In genomic region chr2:28658369-28658768, GRCh38 we compare ENCODE assay signal across 14 cellular contexts.
DNase-seq lines count a peak whose midpoint lies in the region; ATAC-seq, FAIRE-seq and TF ChIP-seq lines count a peak whose summit lies in the region.
"Had no signal": no experiment of that assay in that cellular context is flagged by ENCODE, and none has a peak within 500 bp of the region (broad histone marks: within the 10 kb centered on the region; RNA-seq: fewer than 3 reads in every experiment).

No MANE protein-coding gene starts in this region.

- H3K9ac ChIP-seq in endothelial cell of umbilical vein (replicated peaks; ENCODE audit: extremely low read depth, insufficient read depth, low read length): no peak overlapping the region
- no peak overlapping the region for H3K9ac ChIP-seq in neural progenitor cell

- no peaks in the 10 kb centered on the region for H3K36me3 ChIP-seq in endothelial cell of umbilical vein (ENCODE audit: control insufficient read depth in 2 of 2, extremely low read depth in 1 of 2, insufficient read depth in 2 of 2, low read length in 2 of 2)
- H3K36me3 ChIP-seq in neural progenitor cell: no peaks in the 10 kb centered on the region

- H3K9me3 ChIP-seq in endothelial cell of umbilical vein (replicated peaks; ENCODE audit: control insufficient read depth, insufficient read depth, low read length) (no peaks in the 10 kb centered on the region), neural progenitor cell (ENCODE audit: low read depth) (no peaks in the 10 kb centered on the region)

- H3K27ac ChIP-seq in endothelial cell of umbilical vein (ENCODE audit: insufficient read depth, low read depth, low read length) (no peak overlapping the region), neural progenitor cell (no peak overlapping the region)
- H3K27ac ChIP-seq: C4-2B had no signal

- dilution Hi-C loops in endothelial cell of umbilical vein (cut with MboI; ENCODE audit: extremely low pct_ligation_motif_present, low sequenced_read_pairs): no loop called here

- no peaks in the 10 kb centered on the region for H4K20me1 ChIP-seq in endothelial cell of umbilical vein (replicated peaks; ENCODE audit: control insufficient read depth, extremely low read depth, insufficient read depth, low read length)
- H4K20me1 ChIP-seq in neural progenitor cell (ENCODE audit: low read depth): no peaks in the 10 kb centered on the region

- H3K4me3 Mint-ChIP-seq in Calu3 (ENCODE audit: low read depth, unreplicated experiment): no peak overlapping the region
- H3K4me3 Mint-ChIP-seq in neural progenitor cell: no peak overlapping the region
- H3K4me3 Mint-ChIP-seq in activated CD4-positive, alpha-beta memory T cell treated with anti-CD3 and anti-CD28 coated beads for 36 hours: no peak overlapping the region
- H3K4me3 Mint-ChIP-seq: activated naive CD4-positive, alpha-beta T cell treated with anti-CD3 and anti-CD28 coated beads, Interleukin-2, amount 50 U/mL, for 24 hours had no signal

- H3K4me2 ChIP-seq in endothelial cell of umbilical vein (ENCODE audit: insufficient read depth, low read length): no peak overlapping the region
- no peak overlapping the region for H3K4me2 ChIP-seq in neural progenitor cell

- peaks cover 24% of the 10 kb centered on the region for H3K4me1 ChIP-seq in endothelial cell of umbilical vein (ENCODE audit: control insufficient read depth, extremely low read depth, insufficient read depth, low read length)
- no peaks in the 10 kb centered on the region for H3K4me1 ChIP-seq in neural progenitor cell

- BruUV-seq in Calu3 (replicated peaks; lab: Mats Ljungman, UMichigan) (no TSS peak), endothelial cell of umbilical vein (replicated peaks; lab: Mats Ljungman, UMichigan) (no TSS peak)

- intact Hi-C loops in Calu3 (cut with micrococcal nuclease; ENCODE audit: unreplicated experiment): no loop called here
- intact Hi-C loops in endothelial cell of umbilical vein (cut with micrococcal nuclease): no loop called here
- intact Hi-C loops in activated CD4-positive, alpha-beta memory T cell treated with anti-CD3 and anti-CD28 coated beads for 36 hours (cut with micrococcal nuclease): no loop called here

- H3K4me3 ChIP-seq in endothelial cell of umbilical vein (replicated peaks in 1 of 3; ENCODE audit: insufficient read depth in 1 of 3, low read depth in 1 of 3, low read length in 3 of 3) (no peak overlapping the region), neural progenitor cell (no peak overlapping the region)

- POLR2A ChIA-PET in endothelial cell of umbilical vein (lab: Charles Lee): no interaction called here
- POLR2A ChIA-PET in activated CD4-positive, alpha-beta memory T cell treated with anti-CD3 and anti-CD28 coated beads for 36 hours (lab: Charles Lee): no interaction called here

- H3K27ac Mint-ChIP-seq in Calu3 (ENCODE audit: unreplicated experiment) (peak overlapping the region; percentile 56), neural progenitor cell (no peak overlapping the region)
- H3K27ac Mint-ChIP-seq in activated CD4-positive, alpha-beta memory T cell treated with anti-CD3 and anti-CD28 coated beads for 36 hours: no peak overlapping the region
- H3K27ac Mint-ChIP-seq: activated naive CD4-positive, alpha-beta T cell treated with anti-CD3 and anti-CD28 coated beads, Interleukin-2, amount 50 U/mL, for 24 hours had no signal

- H3K9me3 Mint-ChIP-seq in Calu3 (ENCODE audit: low read depth, unreplicated experiment): peaks cover 2% of the 10 kb centered on the region
- H3K9me3 Mint-ChIP-seq in neural progenitor cell: no peaks in the 10 kb centered on the region
- peaks cover 2% of the 10 kb centered on the region for H3K9me3 Mint-ChIP-seq in activated CD4-positive, alpha-beta memory T cell treated with anti-CD3 and anti-CD28 coated beads for 36 hours
- H3K9me3 Mint-ChIP-seq: activated naive CD4-positive, alpha-beta T cell treated with anti-CD3 and anti-CD28 coated beads, Interleukin-2, amount 50 U/mL, for 24 hours had no signal

- H3K27me3 ChIP-seq in endothelial cell of umbilical vein (ENCODE audit: control insufficient read depth in 2 of 2, insufficient read depth in 2 of 2, low read length in 2 of 2) (no peaks in the 10 kb centered on the region), neural progenitor cell (no peaks in the 10 kb centered on the region)

- H3K27me3 Mint-ChIP-seq in Calu3 (ENCODE audit: unreplicated experiment) (no peaks in the 10 kb centered on the region), neural progenitor cell (ENCODE audit: insufficient read depth, low read depth) (peaks cover 16% of the 10 kb centered on the region)
- H3K27me3 Mint-ChIP-seq in activated CD4-positive, alpha-beta memory T cell treated with anti-CD3 and anti-CD28 coated beads for 36 hours: no peaks in the 10 kb centered on the region
- H3K27me3 Mint-ChIP-seq: activated naive CD4-positive, alpha-beta T cell treated with anti-CD3 and anti-CD28 coated beads, Interleukin-2, amount 50 U/mL, for 24 hours had no signal

- H3K79me2 ChIP-seq in endothelial cell of umbilical vein (ENCODE audit: control insufficient read depth, insufficient read depth, low read length): no peaks in the 10 kb centered on the region
- no peaks in the 10 kb centered on the region for H3K79me2 ChIP-seq in neural progenitor cell (ENCODE audit: low read depth)

- H3K4me1 Mint-ChIP-seq in Calu3 (ENCODE audit: low read depth, unreplicated experiment) (peaks cover 66% of the 10 kb centered on the region), neural progenitor cell (peaks cover 33% of the 10 kb centered on the region)
- peaks cover 19% of the 10 kb centered on the region for H3K4me1 Mint-ChIP-seq in activated CD4-positive, alpha-beta memory T cell treated with anti-CD3 and anti-CD28 coated beads for 36 hours (ENCODE audit: low read depth)

- no peak for TF ChIP-seq POLR2A in endothelial cell of umbilical vein (IDR thresholded peaks at IDR 0.05; ENCODE audit: low read depth, low read length)

- TF ChIP-seq CTCF in Calu3 (IDR thresholded peaks at IDR 0.05; ENCODE audit: unreplicated experiment) (no peak), endothelial cell of umbilical vein (IDR thresholded peaks at IDR 0.05; ENCODE audit: extremely low read depth in 1 of 2, insufficient read depth in 1 of 2, low read depth in 1 of 2, low read length in 2 of 2) (no peak), neural progenitor cell (IDR thresholded peaks at IDR 0.05) (no peak)

- ATAC-seq in GM19463 (IDR thresholded peaks at IDR 0.05; ENCODE audit: unreplicated experiment) (no peak), HG03097 (IDR thresholded peaks at IDR 0.05; ENCODE audit: low FRiP score, unreplicated experiment) (no peak)

- peaks cover 12% of the 10 kb centered on the region for H3K36me3 Mint-ChIP-seq in Calu3 (ENCODE audit: insufficient read depth, unreplicated experiment)
- no peaks in the 10 kb centered on the region for H3K36me3 Mint-ChIP-seq in neural progenitor cell
- H3K36me3 Mint-ChIP-seq in activated CD4-positive, alpha-beta memory T cell treated with anti-CD3 and anti-CD28 coated beads for 36 hours: no peaks in the 10 kb centered on the region
- H3K36me3 Mint-ChIP-seq: activated naive CD4-positive, alpha-beta T cell treated with anti-CD3 and anti-CD28 coated beads, Interleukin-2, amount 50 U/mL, for 24 hours had no signal

- CTCF ChIA-PET in Calu3 (lab: Charles Lee): interaction anchor here (0.6 kb wide), 1 partner anchor 1212 kb away, joined by 3 read pairs; no protein-coding TSS in a partner anchor
- CTCF ChIA-PET in endothelial cell of umbilical vein (lab: Charles Lee): interaction anchor here (1.1 kb wide), 2 partner anchors 13 to 64 kb away, joined by 3 to 5 read pairs; no protein-coding TSS in a partner anchor
- CTCF ChIA-PET in activated CD4-positive, alpha-beta memory T cell treated with anti-CD3 and anti-CD28 coated beads for 36 hours (lab: Charles Lee): no interaction called here

- DNase-seq in Calu3 (no peak), NCI-H2196 treated with DMSO at 0.1 percent for 48 hours (lab: John Stamatoyannopoulos, UW; ENCODE audit: unreplicated experiment) (peak; percentile 13), endothelial cell of umbilical vein (ENCODE audit: low read depth, low spot score) (no peak), neural progenitor cell (ENCODE audit: low spot score) (no peak), NCI-H345 treated with DMSO at 0.1 percent for 48 hours (lab: John Stamatoyannopoulos, UW; ENCODE audit: unreplicated experiment) (no peak)
- no peak for DNase-seq in activated CD4-positive, alpha-beta memory T cell treated with anti-CD3 and anti-CD28 coated beads for 36 hours
- DNase-seq: activated CD4-positive, alpha-beta T cell treated with anti-CD3 and anti-CD28 coated beads for 1 hour; foreskin melanocyte; NCI-H1105 treated with DMSO at 0.1 percent for 48 hours had no signal

- no peaks in the 10 kb centered on the region for H3K9me1 ChIP-seq in endothelial cell of umbilical vein (replicated peaks; ENCODE audit: control insufficient read depth, extremely low read depth, insufficient read depth, low read length)

- H3F3A ChIP-seq in neural progenitor cell (ENCODE audit: low read depth): no peaks in the 10 kb centered on the region

- FAIRE-seq in endothelial cell of umbilical vein (lab: Jason Lieb, UNC): no peak
- FAIRE-seq: RCC 7860 had no signal

- H2AFZ ChIP-seq in endothelial cell of umbilical vein (ENCODE audit: low read depth, low read length) (peak overlapping the region; percentile 58), neural progenitor cell (replicated peaks) (peak overlapping the region; percentile 17)

TF ChIP-seq in endothelial cell of umbilical vein, 7 proteins besides CTCF, POLR2A, EP300 and RAD21:
- no peak for TF ChIP-seq GATA2 (IDR thresholded peaks at IDR 0.05; ENCODE audit: insufficient read depth, insufficient read length, low read depth, low read length)
- TF ChIP-seq MAX (IDR thresholded peaks at IDR 0.05; ENCODE audit: insufficient read depth, insufficient read length): no peak
- no peak for TF ChIP-seq EZH2 (IDR thresholded peaks at IDR 0.05; ENCODE audit: borderline replicate concordance, low read depth, low read length, severe bottlenecking)
